ENCODE assay signal across 11 cellular contexts in genomic region chr10:124248056-124248455, GRCh38.
DNase-seq lines count a peak whose midpoint lies in the region; ATAC-seq and TF ChIP-seq lines count a peak whose summit lies in the region.
"Had no signal": no experiment of that assay in that cellular context is flagged by ENCODE, and none has a peak within 500 bp of the region (broad histone marks: within the 10 kb centered on the region; RNA-seq: fewer than 3 reads in every experiment).

No MANE protein-coding gene starts in this region.

- no peaks in the 10 kb centered on the region for H4K20me1 ChIP-seq in BLaER1 treated with 17β-estradiol and CSF1 and Interleukin-3, amounts not matched to agents 10 nM and 100 nM

- TF ChIP-seq POLR2A in right lobe of liver (IDR thresholded peaks at IDR 0.05) = no peak
- TF ChIP-seq POLR2A in transverse colon (IDR thresholded peaks at IDR 0.05) = no peak

- no peak for TF ChIP-seq CTCF in RWPE2 (IDR thresholded peaks at IDR 0.05; ENCODE audit: poor library complexity, severe bottlenecking)
- no peak for TF ChIP-seq CTCF in right lobe of liver (IDR thresholded peaks at IDR 0.05)
- no peak for TF ChIP-seq CTCF in transverse colon (IDR thresholded peaks at IDR 0.05)

- intact Hi-C loops in right lobe of liver (cut with DNase I) (no loop called here), transverse colon (cut with DNase I; ENCODE audit: low total_unique reads) (no loop called here)

- H3K4me1 ChIP-seq in BLaER1 treated with 17β-estradiol and CSF1 and Interleukin-3, amounts not matched to agents 10 nM and 100 nM = peaks cover 58 to 79% (median 64%) of the 10 kb centered on the region in 10 experiments
- H3K4me1 ChIP-seq in RWPE2 (ENCODE audit: insufficient read depth, poor library complexity, severe bottlenecking) = no peaks in the 10 kb centered on the region
- no peaks in the 10 kb centered on the region for H3K4me1 ChIP-seq in right lobe of liver
- no peaks in the 10 kb centered on the region for H3K4me1 ChIP-seq in transverse colon
- H3K4me1 ChIP-seq: A549, Caco-2, HAP-1 had no signal

- H3K9ac ChIP-seq in BLaER1 treated with 17β-estradiol and CSF1 and Interleukin-3, amounts not matched to agents 10 nM and 100 nM = no peak overlapping the region

- no peak for ATAC-seq in RWPE2 (ENCODE audit: low read depth)
- ATAC-seq in right lobe of liver = no peak
- ATAC-seq in HG02571 (IDR thresholded peaks at IDR 0.05; ENCODE audit: unreplicated experiment) = no peak
- ATAC-seq: A549 had no signal

- TF ChIP-seq EP300 in transverse colon (IDR thresholded peaks at IDR 0.05; ENCODE audit: low read depth) = no peak

- 50% methylated on average over 1 of the region's 9 CpGs for WGBS in right lobe of liver (ENCODE audit: insufficient coverage, low coverage, low lambda C conversion rate, missing lambda C conversion rate)
- 91% methylated on average over 9 of the region's 9 CpGs; no CpG with 5 or more reads in 1 of the 2 donors for WGBS in transverse colon (ENCODE audit: low coverage in 1 of 2), 2 donors

- peak overlapping the region; percentile 68 to 93 (median 85); a peak in 20 of 22 replicates for H3K4me2 ChIP-seq in BLaER1 treated with 17β-estradiol and CSF1 and Interleukin-3, amounts not matched to agents 10 nM and 100 nM
- H3K4me2 ChIP-seq: A549 had no signal

- H3K9me3 ChIP-seq in BLaER1 treated with 17β-estradiol and CSF1 and Interleukin-3, amounts not matched to agents 10 nM and 100 nM (replicated peaks in 1 of 11) = no peaks in the 10 kb centered on the region
- H3K9me3 ChIP-seq in RWPE2 (ENCODE audit: severe bottlenecking) = no peaks in the 10 kb centered on the region
- H3K9me3 ChIP-seq in right lobe of liver = no peaks in the 10 kb centered on the region
- no peaks in the 10 kb centered on the region for H3K9me3 ChIP-seq in transverse colon
- H3K9me3 ChIP-seq: A549, BE2C, Caco-2, HAP-1 had no signal

- DNase-seq in RWPE2 (ENCODE audit: low spot score) (peak; percentile 35), right lobe of liver (peak in 2 of 3 donors; percentile 33 to 47), transverse colon (peak; percentile 3), T-helper 9 cell (no peak)
- DNase-seq: BE2C, GOT3 had no signal

- H3K36me3 ChIP-seq in BLaER1 treated with 17β-estradiol and CSF1 and Interleukin-3, amounts not matched to agents 10 nM and 100 nM = no peaks in the 10 kb centered on the region
- H3K36me3 ChIP-seq in RWPE2 (ENCODE audit: low read depth) (no peaks in the 10 kb centered on the region), right lobe of liver (no peaks in the 10 kb centered on the region), transverse colon (no peaks in the 10 kb centered on the region)
- H3K36me3 ChIP-seq: BE2C, HAP-1 had no signal

- no peaks in the 10 kb centered on the region for H3K27me3 ChIP-seq in BLaER1 treated with 17β-estradiol and CSF1 and Interleukin-3, amounts not matched to agents 10 nM and 100 nM
- H3K27me3 ChIP-seq in RWPE2 (ENCODE audit: insufficient read depth, poor library complexity, severe bottlenecking) (no peaks in the 10 kb centered on the region), right lobe of liver (no peaks in the 10 kb centered on the region), transverse colon (no peaks in the 10 kb centered on the region)
- H3K27me3 ChIP-seq: BE2C had no signal

- in situ Hi-C loops in transverse colon (cut with MboI; ENCODE audit: low pct_ligation_motif_present in 1 of 4, low pct_unique_long_range_greater_than_20kb in 1 of 4, low sequenced_read_pairs in 3 of 4) = no loop called here

- no peak overlapping the region for H3K4me3 ChIP-seq in BLaER1 treated with 17β-estradiol and CSF1 and Interleukin-3, amounts not matched to agents 10 nM and 100 nM
- H3K4me3 ChIP-seq in RWPE2 (ENCODE audit: severe bottlenecking) (no peak overlapping the region), right lobe of liver (no peak overlapping the region), transverse colon (no peak overlapping the region)
- H3K4me3 ChIP-seq: A549, HAP-1 had no signal

- H3K27ac ChIP-seq in BLaER1 treated with 17β-estradiol and CSF1 and Interleukin-3, amounts not matched to agents 10 nM and 100 nM = no peak overlapping the region
- H3K27ac ChIP-seq in RWPE2 (ENCODE audit: poor library complexity, severe bottlenecking) = no peak overlapping the region
- no peak overlapping the region for H3K27ac ChIP-seq in right lobe of liver
- H3K27ac ChIP-seq in transverse colon = no peak overlapping the region
- H3K27ac ChIP-seq: A549 had no signal
